21 cellular contexts compared by ENCODE assay signal in genomic region chr4:119873794-119874325, GRCh38.
"Had no signal": no experiment of that assay in that cellular context is flagged by ENCODE, and none has a peak within 500 bp of the region (broad histone marks: within the 10 kb centered on the region; RNA-seq: fewer than 3 reads in every experiment).

No MANE protein-coding gene starts in this region.

- FAIRE-seq: keratinocyte, urothelium cell line had no signal

- H3K27ac Mint-ChIP-seq: naive thymus-derived CD4-positive, alpha-beta T cell; natural killer cell treated with Interleukin-12 subunit alpha and Interleukin-12 subunit beta and Interleukin-15 and Interleukin-18, amount 100 ng/mL, for 72 hours; stimulated activated naive B cell treated with anti-CD40 and anti-IgM and Interleukin-4, amounts not matched to agents 10 μg/mL and 1 μg/mL and 100 μg/mL, for 72 hours had no signal

- H3K9me3 Mint-ChIP-seq: neural crest cell had no signal

- H3K4me3 Mint-ChIP-seq: naive thymus-derived CD4-positive, alpha-beta T cell; natural killer cell treated with Interleukin-12 subunit alpha and Interleukin-12 subunit beta and Interleukin-15 and Interleukin-18, amount 100 ng/mL, for 72 hours; neural crest cell; stimulated activated naive B cell treated with anti-CD40 and anti-IgM and Interleukin-4, amounts not matched to agents 10 μg/mL and 1 μg/mL and 100 μg/mL, for 72 hours had no signal

- H3K4me1 Mint-ChIP-seq: naive thymus-derived CD4-positive, alpha-beta T cell; neural crest cell; stimulated activated naive B cell treated with anti-CD40 and anti-IgM and Interleukin-4, amounts not matched to agents 10 μg/mL and 1 μg/mL and 100 μg/mL, for 72 hours had no signal

- H3K36me3 Mint-ChIP-seq: naive thymus-derived CD4-positive, alpha-beta T cell; natural killer cell treated with Interleukin-12 subunit alpha and Interleukin-12 subunit beta and Interleukin-15 and Interleukin-18, amount 100 ng/mL, for 72 hours; stimulated activated naive B cell treated with anti-CD40 and anti-IgM and Interleukin-4, amounts not matched to agents 10 μg/mL and 1 μg/mL and 100 μg/mL, for 72 hours had no signal

- ATAC-seq: heart right ventricle; mucosa of descending colon; naive thymus-derived CD4-positive, alpha-beta T cell; natural killer cell treated with Interleukin-12 subunit alpha and Interleukin-12 subunit beta and Interleukin-15 and Interleukin-18, amount 100 ng/mL, for 72 hours; psoas muscle; right lobe of liver; stimulated activated naive B cell treated with anti-CD40 and anti-IgM and Interleukin-4, amounts not matched to agents 10 μg/mL and 1 μg/mL and 100 μg/mL, for 72 hours; stimulated activated naive CD8-positive, alpha-beta T cell treated with anti-CD3 and anti-CD28 coated beads, Interleukin-15, Interleukin-2, amounts not matched to agents 100 U/mL and 50 U/mL, for 24 hours; upper lobe of right lung had no signal

- H3K27me3 Mint-ChIP-seq: natural killer cell treated with Interleukin-12 subunit alpha and Interleukin-12 subunit beta and Interleukin-15 and Interleukin-18, amount 100 ng/mL, for 72 hours; stimulated activated naive B cell treated with anti-CD40 and anti-IgM and Interleukin-4, amounts not matched to agents 10 μg/mL and 1 μg/mL and 100 μg/mL, for 72 hours had no signal

- DNase-seq: heart right ventricle; left ventricle myocardium inferior; midbrain; mucosa of descending colon; naive thymus-derived CD4-positive, alpha-beta T cell; nucleus accumbens; psoas muscle; right lobe of liver; stimulated activated CD4-positive, alpha-beta T cell treated with anti-CD3 and anti-CD28 coated beads, Interleukin-1b, Interleukin-23, amount 100 ng/mL, for 48 hours; stimulated activated CD4-positive, alpha-beta T cell treated with anti-CD3 and anti-CD28 coated beads, Interleukin-2, amount 100 ng/mL, for 48 hours; stimulated activated CD4-positive, alpha-beta T cell treated with anti-CD3 and anti-CD28 coated beads, Interleukin-4, amount 100 ng/mL, for 4 hours; stimulated activated CD8-positive, alpha-beta memory T cell treated with anti-CD3 and anti-CD28 coated beads, Interleukin-4, amount 100 ng/mL, for 48 hours; stimulated activated naive B cell treated with anti-CD40 and anti-IgM and Interleukin-4, amounts not matched to agents 10 μg/mL and 1 μg/mL and 100 μg/mL, for 72 hours; stimulated activated naive CD8-positive, alpha-beta T cell treated with anti-CD3 and anti-CD28 coated beads, Interleukin-15, Interleukin-2, amounts not matched to agents 100 U/mL and 50 U/mL, for 24 hours; tibial artery; trophoblast cell; upper lobe of right lung had no signal
